8 cellular contexts compared by ENCODE assay signal in genomic region chr11:66544952-66545351, GRCh38. TPM values are rescaled to one million over a fixed set of nuclear protein-coding genes. Genes with fewer than 3 reads are reported as not detected.
DNase-seq lines count a peak whose midpoint lies in the region; ATAC-seq and TF ChIP-seq lines count a peak whose summit lies in the region.
"Not testable (repeated sequence)": the region's sequence is repeated elsewhere in the genome, so short reads cannot be mapped to it uniquely, and the experiment has no call there.

No MANE protein-coding gene starts in this region.

- H3K4me1 ChIP-seq in lung (ENCODE audit: control insufficient read depth in 2 of 2, insufficient read depth in 2 of 2, low read length in 2 of 2); parathyroid adenoma: not testable (repeated sequence)

- not testable (repeated sequence) for DNase-seq in GM06990 (ENCODE audit: extremely low read depth, insufficient read length); NB4 (ENCODE audit: low read depth); activated CD4-positive, alpha-beta T cell treated with anti-CD3 and anti-CD28 coated beads, Interleukin-2, amount 10 ng/mL, durations not matched to agents 7 days and 5 days; MCF 10A (ENCODE audit: unreplicated experiment); fibroblast of pulmonary artery (ENCODE audit: low read depth); lung (ENCODE audit: low spot score); type B pancreatic cell (ENCODE audit: extremely low spot score, unreplicated experiment)

- not testable (repeated sequence) for H3K36me3 ChIP-seq in GM06990 (ENCODE audit: control insufficient read depth, insufficient read depth, low read length); parathyroid adenoma (ENCODE audit: control insufficient read depth, insufficient read depth, low read length)
- peaks cover 0 to 13% of the 10 kb centered on the region in 2 donors for H3K36me3 ChIP-seq in lung (ENCODE audit: control insufficient read depth in 2 of 2, insufficient read depth in 2 of 2, low read length in 2 of 2)

- peak overlapping the region; percentile 88 for H3K27ac Mint-ChIP-seq in activated CD4-positive, alpha-beta T cell treated with anti-CD3 and anti-CD28 coated beads, Interleukin-2, amount 10 ng/mL, durations not matched to agents 7 days and 5 days
- H3K27ac Mint-ChIP-seq in MCF 10A (ENCODE audit: low read depth, unreplicated experiment): peak overlapping the region; percentile 92
- not testable (repeated sequence) for H3K27ac Mint-ChIP-seq in type B pancreatic cell

- H2AFZ ChIP-seq in parathyroid adenoma: not testable (repeated sequence)

- intact Hi-C loops in MCF 10A (cut with micrococcal nuclease): not testable (repeated sequence)

- TSS peak; percentile 80 for BruUV-seq in MCF 10A (replicated peaks; lab: Mats Ljungman, UMichigan)

- not testable (repeated sequence) for TF ChIP-seq POLR2A in NB4 (IDR thresholded peaks at IDR 0.05; ENCODE audit: extremely low read depth, insufficient read length)

- not testable (repeated sequence) for ATAC-seq in lung (ENCODE audit: insufficient read depth, low FRiP score)

- POLR2A ChIA-PET in activated CD4-positive, alpha-beta T cell treated with anti-CD3 and anti-CD28 coated beads, Interleukin-2, amount 10 ng/mL, durations not matched to agents 7 days and 5 days (lab: Charles Lee): not testable (repeated sequence)
- POLR2A ChIA-PET in MCF 10A (lab: Yijun Ruan, JAX): interaction anchor here (1.0 to 2.8 kb wide), 12 partner anchors 9 to 132 kb away, joined by 3 to 33 read pairs (median 10); partner anchors contain the start of genes BBS1, CTSF, DPP3 and RBM14

- peak overlapping the region; percentile 85 for H3K4me3 Mint-ChIP-seq in activated CD4-positive, alpha-beta T cell treated with anti-CD3 and anti-CD28 coated beads, Interleukin-2, amount 10 ng/mL, durations not matched to agents 7 days and 5 days
- H3K4me3 Mint-ChIP-seq in MCF 10A (ENCODE audit: unreplicated experiment) (peak overlapping the region; percentile 78), type B pancreatic cell (peak overlapping the region; percentile 87)

- not testable (repeated sequence) for H3K9me3 ChIP-seq in lung (ENCODE audit: control insufficient read depth in 2 of 2, insufficient read depth in 1 of 2, low read length in 1 of 2); parathyroid adenoma (ENCODE audit: control insufficient read depth, low read length)

- H3K4me3 ChIP-seq in GM06990 (replicated peaks; ENCODE audit: low read depth, low read length) (peak overlapping the region; percentile 88), NB4 (ENCODE audit: low read depth, low read length) (peak overlapping the region; percentile 67), fibroblast of pulmonary artery (replicated peaks; ENCODE audit: low read depth, low read length) (peak overlapping the region; percentile 72), lung (peak overlapping the region; percentile 93), parathyroid adenoma (ENCODE audit: low read depth, low read length) (peak overlapping the region; percentile 61)

- not testable (repeated sequence) for TF ChIP-seq CTCF in GM06990 (IDR thresholded peaks at IDR 0.05; ENCODE audit: insufficient read depth, low read length, poor library complexity, severe bottlenecking); NB4 (IDR thresholded peaks at IDR 0.05; ENCODE audit: low read depth, low read length); MCF 10A (IDR thresholded peaks at IDR 0.05; ENCODE audit: unreplicated experiment); fibroblast of pulmonary artery (IDR thresholded peaks at IDR 0.05; ENCODE audit: low read length, missing control alignments); lung (IDR thresholded peaks at IDR 0.05; ENCODE audit: control extremely low read depth, extremely low read depth); parathyroid adenoma (IDR thresholded peaks at IDR 0.05); type B pancreatic cell (conservative IDR thresholded peaks at IDR 0.05)

- WGBS in lung, 2 donors: 70 to 75% methylated on average over 14 of the region's 14 CpGs

- H3K27me3 ChIP-seq in GM06990 (replicated peaks; ENCODE audit: control insufficient read depth, insufficient read depth, low read length); lung (ENCODE audit: control insufficient read depth, insufficient read depth); parathyroid adenoma (ENCODE audit: control insufficient read depth, insufficient read depth, low read length): not testable (repeated sequence)

- peaks cover 27% of the 10 kb centered on the region for H3K4me1 Mint-ChIP-seq in activated CD4-positive, alpha-beta T cell treated with anti-CD3 and anti-CD28 coated beads, Interleukin-2, amount 10 ng/mL, durations not matched to agents 7 days and 5 days
- peaks cover 41% of the 10 kb centered on the region for H3K4me1 Mint-ChIP-seq in MCF 10A (ENCODE audit: insufficient read depth, unreplicated experiment)
- H3K4me1 Mint-ChIP-seq in type B pancreatic cell (ENCODE audit: unreplicated experiment): peaks cover 36% of the 10 kb centered on the region

- not testable (repeated sequence) for H3K27ac ChIP-seq in lung (ENCODE audit: low read depth in 1 of 2, low read length in 1 of 2); parathyroid adenoma

- not testable (repeated sequence) for H3K9me3 Mint-ChIP-seq in activated CD4-positive, alpha-beta T cell treated with anti-CD3 and anti-CD28 coated beads, Interleukin-2, amount 10 ng/mL, durations not matched to agents 7 days and 5 days; MCF 10A (ENCODE audit: unreplicated experiment); type B pancreatic cell

- H3K4me2 ChIP-seq in parathyroid adenoma (ENCODE audit: low read length): peak overlapping the region; percentile 87

- not testable (repeated sequence) for H3K36me3 Mint-ChIP-seq in activated CD4-positive, alpha-beta T cell treated with anti-CD3 and anti-CD28 coated beads, Interleukin-2, amount 10 ng/mL, durations not matched to agents 7 days and 5 days (ENCODE audit: low read depth); type B pancreatic cell
- H3K36me3 Mint-ChIP-seq in MCF 10A (ENCODE audit: insufficient read depth, unreplicated experiment): peaks cover 21% of the 10 kb centered on the region

- H3K9ac ChIP-seq in parathyroid adenoma: not testable (repeated sequence)

- CTCF ChIA-PET in activated CD4-positive, alpha-beta T cell treated with anti-CD3 and anti-CD28 coated beads, Interleukin-2, amount 10 ng/mL, durations not matched to agents 7 days and 5 days (lab: Charles Lee): interaction anchor here (0.9 to 1.3 kb wide), 2 partner anchors 9 to 13 kb away, joined by 3 read pairs; no protein-coding TSS in a partner anchor
- CTCF ChIA-PET in MCF 10A (lab: Yijun Ruan, JAX): interaction anchor here (0.8 kb wide), 1 partner anchor 33 kb away, joined by 3 read pairs; no protein-coding TSS in a partner anchor

- H3K27me3 Mint-ChIP-seq in activated CD4-positive, alpha-beta T cell treated with anti-CD3 and anti-CD28 coated beads, Interleukin-2, amount 10 ng/mL, durations not matched to agents 7 days and 5 days: peaks cover 14% of the 10 kb centered on the region
- peaks cover 15% of the 10 kb centered on the region for H3K27me3 Mint-ChIP-seq in MCF 10A (ENCODE audit: insufficient read depth, unreplicated experiment)
- H3K27me3 Mint-ChIP-seq in type B pancreatic cell: not testable (repeated sequence)

- H3K79me2 ChIP-seq in parathyroid adenoma: not testable (repeated sequence)

RNA-seq across cellular contexts. Expression of gene ZDHHC24, which starts 0.9 kb away (rescaled TPM):
- total RNA-seq in activated CD4-positive, alpha-beta T cell treated with anti-CD3 and anti-CD28 coated beads, Interleukin-2, amount 10 ng/mL, durations not matched to agents 7 days and 5 days: 10 to 100 TPM; 16.8 to 16.9 TPM
- 11.1 and 12.4 TPM in 2 replicates for total RNA-seq in MCF 10A (2022)
- 10 to 100 TPM in 1 of 2 donors, 1 to 10 TPM in 1; 6.8 to 21.6 TPM for total RNA-seq in lung
- polyA plus RNA-seq in lung: 10 to 100 TPM; 10.7 to 12.3 TPM
- total RNA-seq in type B pancreatic cell (ENCODE audit: low replicate concordance): 8.7 and 12.7 TPM in 2 replicates

RNA-seq across cellular contexts. Expression of gene ACTN3, which starts 1.8 kb away (rescaled TPM):
- under 1 TPM in 1 of 2 experiments, not detected in 1; 0.23 TPM for total RNA-seq in activated CD4-positive, alpha-beta T cell treated with anti-CD3 and anti-CD28 coated beads, Interleukin-2, amount 10 ng/mL, durations not matched to agents 7 days and 5 days
- total RNA-seq in MCF 10A (2022) (not detected in 2 replicates), lung (under 1 TPM in 1 of 2 donors, not detected in 1; 0.15 TPM), type B pancreatic cell (ENCODE audit: low replicate concordance) (0.57 and 2.6 TPM in 2 replicates)
- under 1 TPM; 0.04 to 0.07 TPM for polyA plus RNA-seq in lung

RNA-seq across cellular contexts. Expression of gene CTSF, which starts 23.5 kb away (rescaled TPM):
- total RNA-seq in activated CD4-positive, alpha-beta T cell treated with anti-CD3 and anti-CD28 coated beads, Interleukin-2, amount 10 ng/mL, durations not matched to agents 7 days and 5 days: 1 to 10 TPM; 3.5 to 3.9 TPM
- total RNA-seq in MCF 10A (2022) (8.6 and 11.8 TPM in 2 replicates), lung (10 to 100 TPM in 1 of 2 donors, 1 to 10 TPM in 1; 7.7 to 39.6 TPM), type B pancreatic cell (ENCODE audit: low replicate concordance) (10.1 TPM in 1 of 2 replicates, not detected in the other)
- polyA plus RNA-seq in lung: 1 to 10 TPM; 6.6 to 8.2 TPM

RNA-seq across cellular contexts. Expression of gene BBS1, which starts 34.5 kb away (rescaled TPM):
- 10 to 100 TPM; 13.3 to 17.4 TPM for total RNA-seq in activated CD4-positive, alpha-beta T cell treated with anti-CD3 and anti-CD28 coated beads, Interleukin-2, amount 10 ng/mL, durations not matched to agents 7 days and 5 days
- total RNA-seq in MCF 10A (2022) (31.7 and 33.9 TPM in 2 replicates), lung (10 to 100 TPM; 41.4 to 75.6 TPM), type B pancreatic cell (ENCODE audit: low replicate concordance) (43.1 and 71.8 TPM in 2 replicates)
- 10 to 100 TPM; 12.5 to 17.3 TPM for polyA plus RNA-seq in lung

RNA-seq across cellular contexts. Expression of gene CCDC87, which starts 47.9 kb away (rescaled TPM):
- total RNA-seq in activated CD4-positive, alpha-beta T cell treated with anti-CD3 and anti-CD28 coated beads, Interleukin-2, amount 10 ng/mL, durations not matched to agents 7 days and 5 days: under 1 TPM in 1 of 2 experiments, not detected in 1; 0.08 TPM
- total RNA-seq in MCF 10A (2022) (not detected in 2 replicates), lung (under 1 TPM; 0.28 to 0.67 TPM), type B pancreatic cell (ENCODE audit: low replicate concordance) (0.94 and 1.1 TPM in 2 replicates)
- polyA plus RNA-seq in lung: under 1 TPM; 0.12 to 0.15 TPM
